1 cellular context compared by ENCODE assay signal in genomic region chr6:109332748-109333147, GRCh38.
TF ChIP-seq lines count a peak whose summit lies in the region.

No MANE protein-coding gene starts in this region.

TF ChIP-seq in HepG2, 621 proteins besides CTCF, POLR2A, EP300 and RAD21 (continued from another document):
- TF ChIP-seq ZNF318 (CRISPR knock-in tag; IDR thresholded peaks at IDR 0.05) (no peak), SALL1 (CRISPR knock-in tag; IDR thresholded peaks at IDR 0.05) (peak; percentile 23; the same call in 1 of the 2 replicates), NR2F6 (IDR thresholded peaks at IDR 0.05) (peak; percentile 40), NR2F6 (CRISPR knock-in tag; IDR thresholded peaks at IDR 0.05) (peak; percentile 33; the same call in 1 of the 2 replicates), ZFP1 (CRISPR knock-in tag; IDR thresholded peaks at IDR 0.05) (no peak), ZNF558 (CRISPR knock-in tag; IDR thresholded peaks at IDR 0.05; ENCODE audit: borderline replicate concordance) (no peak), ZNF282 (IDR thresholded peaks at IDR 0.05; ENCODE audit: partially characterized antibody) (no peak), NCOR1 (IDR thresholded peaks at IDR 0.05; ENCODE audit: borderline replicate concordance, low read length) (peak; percentile 43; the same call in 1 of the 2 replicates), GTF3A (CRISPR knock-in tag; conservative IDR thresholded peaks at IDR 0.05) (no peak), RARA (CRISPR knock-in tag; IDR thresholded peaks at IDR 0.05) (peak; percentile 44), ARID5B (CRISPR knock-in tag; IDR thresholded peaks at IDR 0.05) (0 out of 2 replicates have a peak, but pooled peaks have one; percentile 23)
